23 cellular contexts compared by ENCODE assay signal in genomic region chr5:87539839-87540238, GRCh38.
"Had no signal": no experiment of that assay in that cellular context is flagged by ENCODE, and none has a peak within 500 bp of the region (broad histone marks: within the 10 kb centered on the region; RNA-seq: fewer than 3 reads in every experiment).

No MANE protein-coding gene starts in this region.

- H3K4me3 ChIP-seq: colonic mucosa, hepatocyte, prostate gland, right atrium auricular region, thyroid gland had no signal

- H3K4me2 ChIP-seq: hepatocyte had no signal

- H3K4me3 Mint-ChIP-seq: activated naive CD4-positive, alpha-beta T cell treated with anti-CD3 and anti-CD28 coated beads, Interleukin-2, amount 10 ng/mL, durations not matched to agents 7 days and 5 days; activated naive CD8-positive, alpha-beta T cell treated with anti-CD3 and anti-CD28 coated beads, Interleukin-2, amount 50 U/mL, for 24 hours; central memory CD8-positive, alpha-beta T cell; naive thymus-derived CD4-positive, alpha-beta T cell had no signal

- H2AFZ ChIP-seq: hepatocyte had no signal

- H3K4me1 Mint-ChIP-seq: activated naive CD4-positive, alpha-beta T cell treated with anti-CD3 and anti-CD28 coated beads, Interleukin-2, amount 10 ng/mL, durations not matched to agents 7 days and 5 days; activated naive CD8-positive, alpha-beta T cell treated with anti-CD3 and anti-CD28 coated beads, Interleukin-2, amount 50 U/mL, for 24 hours; central memory CD8-positive, alpha-beta T cell; naive thymus-derived CD4-positive, alpha-beta T cell had no signal

- H3K9me3 Mint-ChIP-seq: activated naive CD4-positive, alpha-beta T cell treated with anti-CD3 and anti-CD28 coated beads, Interleukin-2, amount 10 ng/mL, durations not matched to agents 7 days and 5 days; activated naive CD8-positive, alpha-beta T cell treated with anti-CD3 and anti-CD28 coated beads, Interleukin-2, amount 50 U/mL, for 24 hours; central memory CD8-positive, alpha-beta T cell had no signal

- H3K79me2 ChIP-seq: hepatocyte had no signal

- DNase-seq: activated CD4-positive, alpha-beta T cell treated with anti-CD3 and anti-CD28 coated beads, Interleukin-2, amount 50 U/mL, for 1 hour; activated CD4-positive, CD25-positive, alpha-beta regulatory T cell; activated CD8-positive, alpha-beta memory T cell treated with anti-CD3 and anti-CD28 coated beads, Interleukin-2, amount 50 U/mL, for 4 hours; activated effector memory CD4-positive, alpha-beta T cell treated with Interleukin-2 at 50 U/mL for 16 hours; activated naive CD4-positive, alpha-beta T cell treated with anti-CD3 and anti-CD28 coated beads, Interleukin-2, amount 10 ng/mL, durations not matched to agents 7 days and 5 days; activated naive CD8-positive, alpha-beta T cell treated with anti-CD3 and anti-CD28 coated beads, Interleukin-2, amount 50 U/mL, for 24 hours; activated T-cell treated with anti-CD3 and anti-CD28 coated beads, Interleukin-2, amount 50 U/mL, for 48 hours; aorta; brain microvascular endothelial cell; colonic mucosa; foreskin keratinocyte; left cardiac atrium; mesendoderm; naive thymus-derived CD4-positive, alpha-beta T cell; stimulated activated CD4-positive, alpha-beta T cell treated with anti-CD3 and anti-CD28 coated beads, Interleukin-12 subunit alpha, Interleukin-12 subunit beta, amount 100 ng/mL, for 4 hours; stimulated activated CD4-positive, alpha-beta T cell treated with anti-CD3 and anti-CD28 coated beads, Interleukin-1b, Interleukin-23, amount 100 ng/mL, for 48 hours; stimulated activated CD8-positive, alpha-beta memory T cell treated with anti-CD3 and anti-CD28 coated beads, Interleukin-4, amount 100 ng/mL, for 48 hours; stimulated activated naive CD4-positive, alpha-beta T cell treated with Interleukin-2 at 50 U/mL for 16 hours; thyroid gland had no signal

- H3K4me1 ChIP-seq: colonic mucosa, foreskin keratinocyte, prostate gland, right atrium auricular region, thyroid gland had no signal

- ATAC-seq: activated naive CD8-positive, alpha-beta T cell treated with anti-CD3 and anti-CD28 coated beads, Interleukin-2, amount 50 U/mL, for 24 hours; foreskin keratinocyte; left cardiac atrium; naive thymus-derived CD4-positive, alpha-beta T cell had no signal

- H3K27me3 Mint-ChIP-seq: central memory CD8-positive, alpha-beta T cell had no signal

- H3K27ac Mint-ChIP-seq: activated naive CD4-positive, alpha-beta T cell treated with anti-CD3 and anti-CD28 coated beads, Interleukin-2, amount 10 ng/mL, durations not matched to agents 7 days and 5 days; activated naive CD8-positive, alpha-beta T cell treated with anti-CD3 and anti-CD28 coated beads, Interleukin-2, amount 50 U/mL, for 24 hours; naive thymus-derived CD4-positive, alpha-beta T cell had no signal

- H3K9me3 ChIP-seq: colonic mucosa, prostate gland, right atrium auricular region, thyroid gland had no signal

- H3K27me3 ChIP-seq: brain microvascular endothelial cell, colonic mucosa, foreskin keratinocyte, hepatocyte, right atrium auricular region, thyroid gland had no signal

- H3K27ac ChIP-seq: brain microvascular endothelial cell, colonic mucosa, foreskin keratinocyte, hepatocyte, prostate gland, right atrium auricular region, thyroid gland had no signal

- H3K36me3 ChIP-seq: brain microvascular endothelial cell, colonic mucosa, prostate gland, right atrium auricular region, thyroid gland had no signal

- H3K36me3 Mint-ChIP-seq: activated naive CD4-positive, alpha-beta T cell treated with anti-CD3 and anti-CD28 coated beads, Interleukin-2, amount 10 ng/mL, durations not matched to agents 7 days and 5 days; naive thymus-derived CD4-positive, alpha-beta T cell had no signal
